Comparison of ENCODE assay signal across 8 cellular contexts in the genomic region with DNA sequence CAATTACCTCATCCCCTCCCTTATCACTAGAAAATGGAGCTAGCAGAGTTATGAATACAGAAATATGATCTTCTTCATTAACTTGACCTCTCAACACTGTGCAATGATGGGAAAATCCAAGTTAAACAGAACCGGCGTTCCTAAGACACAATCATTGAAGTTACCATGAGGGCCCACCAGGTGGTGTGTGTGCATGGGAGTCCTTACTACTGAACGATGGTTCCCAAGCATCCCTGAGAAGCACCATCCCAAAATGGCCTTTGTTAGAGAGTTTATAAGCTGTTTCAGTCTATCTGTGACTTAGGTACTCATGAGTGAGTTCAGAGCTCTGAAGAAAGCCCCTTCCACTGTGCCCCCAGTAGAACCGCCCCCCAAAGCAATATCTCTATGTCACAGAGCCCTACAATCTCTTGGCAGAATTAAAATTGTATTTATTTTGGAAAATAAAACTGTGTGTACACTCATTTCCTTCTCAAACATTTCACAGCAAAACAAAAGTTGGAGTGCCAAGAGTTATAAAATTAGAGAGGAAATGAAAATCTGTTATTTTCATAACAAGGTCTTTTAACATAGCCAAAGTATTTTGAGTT. TPM values are rescaled to one million over a fixed set of nuclear protein-coding genes. Genes with fewer than 3 reads are reported as not detected.
A peak's percentile ranks its signal among the peaks of the same experiment; 100 is the strongest.
DNase-seq lines count a peak whose midpoint lies in the region; TF ChIP-seq lines count a peak whose summit lies in the region.

No MANE protein-coding gene starts in this region.

- H3K36me3 ChIP-seq in HAP-1 (replicated peaks) (no peaks in the 10 kb centered on the region), neural cell (ENCODE audit: insufficient read depth, low read length) (no peaks in the 10 kb centered on the region)

- no peaks in the 10 kb centered on the region for H3K4me1 ChIP-seq in HAP-1

- no peak overlapping the region for H2AFZ ChIP-seq in neural cell (ENCODE audit: low read depth, low read length)

- TF ChIP-seq CTCF in NB4 (IDR thresholded peaks at IDR 0.05; ENCODE audit: low read depth, low read length) (peak; percentile 49), fibroblast of mammary gland (conservative IDR thresholded peaks at IDR 0.05; ENCODE audit: control insufficient read depth, insufficient read depth, low read depth, low read length) (peak; percentile 71), neural cell (IDR thresholded peaks at IDR 0.05; ENCODE audit: poor library complexity, severe bottlenecking) (peak; percentile 74)

- H3F3A ChIP-seq in neural cell (ENCODE audit: insufficient read depth, low read length, poor library complexity, severe bottlenecking): no peaks in the 10 kb centered on the region

- no peaks in the 10 kb centered on the region for H3K79me2 ChIP-seq in neural cell (replicated peaks; ENCODE audit: insufficient read depth, low read length)

- H3K27ac ChIP-seq in neural cell (ENCODE audit: low read length): no peak overlapping the region

- no peaks in the 10 kb centered on the region for H3K9me2 ChIP-seq in neural cell (ENCODE audit: insufficient read depth, low read length)

- H3K4me3 ChIP-seq in HAP-1: no peak overlapping the region
- H3K4me3 ChIP-seq in NB4 (ENCODE audit: low read depth, low read length): no peak overlapping the region
- H3K4me3 ChIP-seq in fibroblast of mammary gland (ENCODE audit: control insufficient read depth, low read depth, low read length): no peak overlapping the region
- no peak overlapping the region for H3K4me3 ChIP-seq in neural cell (ENCODE audit: low read length)

- H3K4me2 ChIP-seq in neural cell (ENCODE audit: low read length): no peak overlapping the region

- H3K9me3 ChIP-seq in HAP-1: no peaks in the 10 kb centered on the region
- no peaks in the 10 kb centered on the region for H3K9me3 ChIP-seq in neural cell (ENCODE audit: low read length)

- no peaks in the 10 kb centered on the region for H4K20me1 ChIP-seq in neural cell (ENCODE audit: insufficient read depth)

- TF ChIP-seq RAD21 in neural cell (conservative IDR thresholded peaks at IDR 0.05): peak; percentile 76

- peak; percentile 51 for DNase-seq in SIG-M5 treated with dmso at 0.1 percent for 504 hours (lab: John Stamatoyannopoulos, UW; ENCODE audit: unreplicated experiment)
- DNase-seq in SIG-M5 (lab: John Stamatoyannopoulos, UW): no peak
- DNase-seq in HAP-1 (ENCODE audit: low spot score in 2 of 2): peak; percentile 73 to 78
- DNase-seq in NB4 (ENCODE audit: low read depth): peak; percentile 46
- peak; percentile 51 for DNase-seq in SKM-1 treated with dmso at 0.1 percent for 144 hours (lab: John Stamatoyannopoulos, UW; ENCODE audit: unreplicated experiment)
- peak; percentile 66 for DNase-seq in fibroblast of mammary gland (ENCODE audit: low read depth)
- DNase-seq in OCI-M2 (lab: John Stamatoyannopoulos, UW; ENCODE audit: unreplicated experiment): no peak

- no peak for TF ChIP-seq POLR2A in NB4 (IDR thresholded peaks at IDR 0.05; ENCODE audit: extremely low read depth, insufficient read length)

- in situ Hi-C loops in HAP-1 (cut with MboI; ENCODE audit: low sequenced_read_pairs): loop anchor here (25.0 kb wide), 1 partner anchor 845 kb away; no protein-coding TSS in a partner anchor

- no peak overlapping the region for H3K9ac ChIP-seq in neural cell (ENCODE audit: low read length)

- TF ChIP-seq EP300 in neural cell (conservative IDR thresholded peaks at IDR 0.05; ENCODE audit: poor library complexity, severe bottlenecking): no peak

- H3K27me3 ChIP-seq in HAP-1 (ENCODE audit: low read depth) (no peaks in the 10 kb centered on the region), neural cell (ENCODE audit: insufficient read depth, low read depth, low read length) (no peaks in the 10 kb centered on the region)

TF ChIP-seq in neural cell, 6 proteins besides CTCF, POLR2A, EP300 and RAD21:
- TF ChIP-seq TAF1 (IDR thresholded peaks at IDR 0.05; ENCODE audit: low read depth) (no peak), SMC3 (conservative IDR thresholded peaks at IDR 0.05; ENCODE audit: poor library complexity) (peak; percentile 86)
TF ChIP-seq in neural cell: peak in this region for 1.

RNA-seq across cellular contexts. Expression of gene PLD5, which starts 56.8 kb away (rescaled TPM):
- polyA plus RNA-seq in neural cell: 0.64 and 0.92 TPM in 2 replicates
- polyA minus RNA-seq in neural cell: 0.73 and 1.5 TPM in 2 replicates

Comparison
In these comparisons a context has a peak if more than half of its experiments do, and no peak if none do; other contexts are left out.
1. DNase-seq: peak in SIG-M5 treated with dmso at 0.1 percent for 504 hours (single experiment), HAP-1 (2 of 2), NB4 (single experiment), SKM-1 treated with dmso at 0.1 percent for 144 hours (single experiment) and fibroblast of mammary gland (single experiment); none in SIG-M5 (single experiment) and OCI-M2 (single experiment).
2. Peak in every context shown above with its lines, with median percentiles within 50 percentile points of each other: CTCF ChIP-seq.